14 cellular contexts compared by ENCODE assay signal in genomic region chr10:97788552-97789442, GRCh38. TPM values are rescaled to one million over a fixed set of nuclear protein-coding genes. Genes with fewer than 3 reads are reported as not detected.
DNase-seq lines count a peak whose midpoint lies in the region; ATAC-seq, FAIRE-seq and TF ChIP-seq lines count a peak whose summit lies in the region.
"Had no signal": no experiment of that assay in that cellular context is flagged by ENCODE, and none has a peak within 500 bp of the region (broad histone marks: within the 10 kb centered on the region; RNA-seq: fewer than 3 reads in every experiment).

No MANE protein-coding gene starts in this region.

- H2AFZ ChIP-seq in HepG2 (ENCODE audit: low read length), result no peak overlapping the region

- peak overlapping the region in 1 of 5 donors; percentile 18 for H3K4me3 Mint-ChIP-seq in immature natural killer cell
- H3K4me3 Mint-ChIP-seq in stimulated activated effector memory CD8-positive, alpha-beta T cell treated with anti-CD3 and anti-CD28 coated beads, Interleukin-12 subunit alpha, Interleukin-12 subunit beta, amount 100 ng/mL, for 72 hours, result no peak overlapping the region

- H3K4me1 Mint-ChIP-seq in immature natural killer cell, result peaks cover 11 to 14% of the 10 kb centered on the region in 2 donors
- H3K4me1 Mint-ChIP-seq in stimulated activated effector memory CD8-positive, alpha-beta T cell treated with anti-CD3 and anti-CD28 coated beads, Interleukin-12 subunit alpha, Interleukin-12 subunit beta, amount 100 ng/mL, for 72 hours, result peaks cover 13% of the 10 kb centered on the region
- H3K4me1 Mint-ChIP-seq: IgD-negative memory B cell had no signal

- no peak for TF ChIP-seq RAD21 in HepG2 (CRISPR knock-in tag; IDR thresholded peaks at IDR 0.05)

- intact Hi-C loops in HepG2 (cut with micrococcal nuclease; ENCODE audit: unreplicated experiment), result loop anchor here (2.0 to 10.0 kb wide), 2 partner anchors 30 to 256 kb away; no protein-coding TSS in a partner anchor
- intact Hi-C loops in thyroid gland (cut with DNase I), result no loop called here

- in situ Hi-C loops in HepG2 (cut with HindIII; ENCODE audit: extremely low pct_ligation_motif_present, low pct_unique_long_range_greater_than_20kb), result no loop called here

- H3K79me2 ChIP-seq in HepG2 (ENCODE audit: insufficient read depth, low read length), result no peaks in the 10 kb centered on the region

- DNase-seq in DMS 273 (lab: John Stamatoyannopoulos, UW; ENCODE audit: unreplicated experiment) (peak; percentile 59), DMS 273 treated with DMSO at 0.1 percent for 48 hours (lab: John Stamatoyannopoulos, UW) (no peak), HepG2 (ENCODE audit: low spot score) (peak; percentile 43), thyroid gland (peak; percentile 31 to 45), immature natural killer cell (no peak), putamen (ENCODE audit: low spot score) (no peak)
- DNase-seq in stimulated activated effector memory CD8-positive, alpha-beta T cell treated with anti-CD3 and anti-CD28 coated beads, Interleukin-12 subunit alpha, Interleukin-12 subunit beta, amount 100 ng/mL, for 72 hours (ENCODE audit: low spot score in 2 of 2), result no peak
- DNase-seq: amniotic stem cell, EL had no signal

- peak overlapping the region; percentile 6 to 63 for H3K9ac ChIP-seq in duodenal mucosa (ENCODE audit: low read depth in 1 of 2, low read length in 2 of 2)
- H3K9ac ChIP-seq in HepG2 (ENCODE audit: insufficient read depth, low read depth, low read length), result no peak overlapping the region

- no peak for TF ChIP-seq EP300 in HepG2 (IDR thresholded peaks at IDR 0.05; ENCODE audit: low read depth in 2 of 2, low read length in 2 of 2)
- TF ChIP-seq EP300 in HepG2 (CRISPR knock-in tag; IDR thresholded peaks at IDR 0.05; ENCODE audit: borderline replicate concordance), result no peak

- H3K27ac ChIP-seq in duodenal mucosa (ENCODE audit: low read depth, low read length) (peak overlapping the region; percentile 32), HepG2 (ENCODE audit: extremely low read length, insufficient read depth, low read length) (no peak overlapping the region), thyroid gland (no peak overlapping the region)
- H3K27ac ChIP-seq: 22Rv1, prostate gland had no signal

- 10% methylated on average over 20 of the region's 22 CpGs for WGBS in HepG2 (ENCODE audit: low lambda C conversion rate)
- WGBS in thyroid gland, 2 donors, result 16 to 20% methylated on average over 20 to 21 of the region's 22 CpGs

- H3K36me3 ChIP-seq in duodenal mucosa (ENCODE audit: control insufficient read depth in 1 of 2, insufficient read depth in 2 of 2, low read length in 2 of 2) (no peaks in the 10 kb centered on the region), HepG2 (replicated peaks in 1 of 2; ENCODE audit: control insufficient read depth in 1 of 2, insufficient read depth in 2 of 2, low read length in 2 of 2) (no peaks in the 10 kb centered on the region), thyroid gland (no peaks in the 10 kb centered on the region)
- H3K36me3 ChIP-seq: prostate gland had no signal

- CTCF ChIA-PET in HepG2 (lab: Yijun Ruan, JAX; ENCODE audit: low intra/inter-chr PET ratio, low total read pairs), result no interaction called here

- H3K27me3 Mint-ChIP-seq in immature natural killer cell (ENCODE audit: low read depth in 3 of 3), result peaks cover 3 to 6% (median 4%) of the 10 kb centered on the region in 3 donors

- no peak overlapping the region for H3K27ac Mint-ChIP-seq in immature natural killer cell
- no peak overlapping the region for H3K27ac Mint-ChIP-seq in stimulated activated effector memory CD8-positive, alpha-beta T cell treated with anti-CD3 and anti-CD28 coated beads, Interleukin-12 subunit alpha, Interleukin-12 subunit beta, amount 100 ng/mL, for 72 hours
- H3K27ac Mint-ChIP-seq: IgD-negative memory B cell had no signal

- 0 out of 2 replicates have a peak, but pooled peaks cover 3% of the 10 kb centered on the region for H4K20me1 ChIP-seq in HepG2 (ENCODE audit: insufficient read depth, low read length)

- H3K9me3 Mint-ChIP-seq in immature natural killer cell, result no peaks in the 10 kb centered on the region
- H3K9me3 Mint-ChIP-seq in stimulated activated effector memory CD8-positive, alpha-beta T cell treated with anti-CD3 and anti-CD28 coated beads, Interleukin-12 subunit alpha, Interleukin-12 subunit beta, amount 100 ng/mL, for 72 hours, result no peaks in the 10 kb centered on the region
- H3K9me3 Mint-ChIP-seq: IgD-negative memory B cell had no signal

- H3K9me3 ChIP-seq in duodenal mucosa (ENCODE audit: control insufficient read depth in 1 of 2, low read length in 2 of 2), result no peaks in the 10 kb centered on the region
- H3K9me3 ChIP-seq in HepG2 (ENCODE audit: low read length), result no peaks in the 10 kb centered on the region
- no peaks in the 10 kb centered on the region for H3K9me3 ChIP-seq in thyroid gland
- H3K9me3 ChIP-seq: prostate gland had no signal

- POLR2A ChIA-PET in HepG2 (lab: Yijun Ruan, JAX), result no interaction called here

- H3K27me3 ChIP-seq in duodenal mucosa (ENCODE audit: control insufficient read depth in 1 of 2, insufficient read depth in 2 of 2, low read length in 2 of 2) (no peaks in the 10 kb centered on the region), HepG2 (ENCODE audit: control insufficient read depth in 1 of 2, insufficient read depth in 2 of 2, low read length in 2 of 2) (peaks cover 2 to 6% of the 10 kb centered on the region in 2 experiments; a peak in 2 of 5 replicates), thyroid gland (no peaks in the 10 kb centered on the region)

- H3K4me2 ChIP-seq in HepG2 (ENCODE audit: low read depth, low read length), result peak overlapping the region; percentile 75

- H3K4me3 ChIP-seq in duodenal mucosa (ENCODE audit: low read depth in 1 of 2, low read length in 2 of 2) (peak overlapping the region; percentile 53 to 75), HepG2 (replicated peaks in 1 of 3; ENCODE audit: insufficient read depth in 1 of 3, low read depth in 2 of 3, low read length in 3 of 3) (peak overlapping the region in 1 of 3 experiments; percentile 52; a peak in 2 of 6 replicates), thyroid gland (replicated peaks in 1 of 3) (no peak overlapping the region)
- H3K4me3 ChIP-seq: prostate gland had no signal

- BruUV-seq in HepG2 (replicated peaks; lab: Mats Ljungman, UMichigan), result no TSS peak

- peak; percentile 74 for ATAC-seq in HepG2
- no peak for ATAC-seq in stimulated activated effector memory CD8-positive, alpha-beta T cell treated with anti-CD3 and anti-CD28 coated beads, Interleukin-12 subunit alpha, Interleukin-12 subunit beta, amount 100 ng/mL, for 72 hours

- H3K36me3 Mint-ChIP-seq in immature natural killer cell, result no peaks in the 10 kb centered on the region
- no peaks in the 10 kb centered on the region for H3K36me3 Mint-ChIP-seq in stimulated activated effector memory CD8-positive, alpha-beta T cell treated with anti-CD3 and anti-CD28 coated beads, Interleukin-12 subunit alpha, Interleukin-12 subunit beta, amount 100 ng/mL, for 72 hours
- H3K36me3 Mint-ChIP-seq: IgD-negative memory B cell had no signal

- H3K4me1 ChIP-seq in duodenal mucosa (ENCODE audit: control insufficient read depth in 1 of 2, insufficient read depth in 2 of 2, low read length in 2 of 2), result peaks cover 9 to 30% of the 10 kb centered on the region in 2 donors
- peaks cover 46% of the 10 kb centered on the region for H3K4me1 ChIP-seq in HepG2 (ENCODE audit: insufficient read depth, low read length)
- H3K4me1 ChIP-seq in thyroid gland, result peaks cover 0 to 15% of the 10 kb centered on the region in 2 donors
- H3K4me1 ChIP-seq: prostate gland had no signal

- peak; percentile 22; the same call in 1 of the 2 replicates for TF ChIP-seq CTCF in HepG2 (CRISPR knock-in tag; IDR thresholded peaks at IDR 0.05)
- TF ChIP-seq CTCF in thyroid gland (IDR thresholded peaks at IDR 0.05), result no peak

- FAIRE-seq in HepG2 (lab: Jason Lieb, UNC), result no peak
- FAIRE-seq: urothelium cell line had no signal

- TF ChIP-seq POLR2A in HepG2 (IDR thresholded peaks at IDR 0.05; ENCODE audit: insufficient read depth in 1 of 2, low read depth in 2 of 2, low read length in 2 of 2) (no peak), thyroid gland (IDR thresholded peaks at IDR 0.05) (no peak)

RNA-seq across cellular contexts. Expression of gene SFRP5, which starts 17.0 kb away (rescaled TPM):
- total RNA-seq in HepG2 (2016; rRNA removed; fragmentation: Illumina TruSeq; extraction: Trizol) (0.83 and 1.7 TPM in 2 replicates), thyroid gland (under 1 TPM in 2 of 4 donors, not detected in 2; 0.22 to 0.40 TPM)
- total RNA-seq in HepG2 (2016; cell fraction: cytosol; rRNA removed; fragmentation: Illumina TruSeq; extraction: Trizol; ENCODE audit: low read depth), result 0.09 and 0.61 TPM in 2 replicates
- total RNA-seq in HepG2 (2016; cell fraction: insoluble cytoplasmic fraction; rRNA removed; fragmentation: Illumina TruSeq; extraction: Trizol), result 0.89 and 2.0 TPM in 2 replicates
- 1.0 and 1.9 TPM in 2 replicates for total RNA-seq in HepG2 (2016; cell fraction: membrane; rRNA removed; fragmentation: Illumina TruSeq; extraction: Trizol)
- 1.2 and 1.3 TPM in 2 replicates for total RNA-seq in HepG2 (2016; cell fraction: nucleus; rRNA removed; fragmentation: Illumina TruSeq; extraction: Trizol)
- polyA plus RNA-seq in HepG2 (2011; rRNA removed) (0.16 and 0.32 TPM in 2 replicates), immature natural killer cell (not detected)
- 0.19 and 0.67 TPM in 2 replicates for polyA plus RNA-seq in HepG2 (2011; cell fraction: cytosol; rRNA removed)
- polyA plus RNA-seq in HepG2 (2011; cell fraction: nucleus; rRNA removed), result 0.27 TPM in 1 of 2 replicates, not detected in the other
- polyA plus RNA-seq in HepG2 (2012), result 0.07 and 0.08 TPM in 2 replicates
- 0.59 and 0.68 TPM in 2 replicates for polyA plus RNA-seq in HepG2 (2016; cell fraction: cytosol; fragmentation: Illumina TruSeq; extraction: Trizol; ENCODE audit: low read depth)
- 1.1 and 1.2 TPM in 2 replicates for polyA plus RNA-seq in HepG2 (2016; cell fraction: insoluble cytoplasmic fraction; fragmentation: Illumina TruSeq; extraction: Trizol; ENCODE audit: low read depth)
- polyA plus RNA-seq in HepG2 (2016; cell fraction: membrane; fragmentation: Illumina TruSeq; extraction: Trizol; ENCODE audit: low read depth), result 0.91 and 1.5 TPM in 2 replicates
- polyA plus RNA-seq in HepG2 (2016; cell fraction: nucleus; fragmentation: Illumina TruSeq; extraction: Trizol; ENCODE audit: insufficient read depth, low read depth), result 2.7 and 3.2 TPM in 2 replicates
- polyA minus RNA-seq in HepG2 (2011; rRNA and poly(A)+ RNA removed; ENCODE audit: low replicate concordance), result 0.76 TPM in 1 of 2 replicates, not detected in the other
- polyA minus RNA-seq in HepG2 (2011; cell fraction: cytosol; rRNA and poly(A)+ RNA removed), result 0.79 TPM in 1 of 2 replicates, not detected in the other
- not detected in 2 replicates for polyA minus RNA-seq in HepG2 (2011; cell fraction: nucleus; rRNA and poly(A)+ RNA removed)
- polyA plus RNA-seq: IgD-negative memory B cell had no signal

RNA-seq across cellular contexts. Expression of gene ZFYVE27, which starts 51.9 kb away (rescaled TPM):
- total RNA-seq in HepG2 (2016; rRNA removed; fragmentation: Illumina TruSeq; extraction: Trizol), result 6.1 and 19.7 TPM in 2 replicates
- total RNA-seq in HepG2 (2016; cell fraction: cytosol; rRNA removed; fragmentation: Illumina TruSeq; extraction: Trizol; ENCODE audit: low read depth), result 2.8 and 3.8 TPM in 2 replicates
- 5.8 and 20.5 TPM in 2 replicates for total RNA-seq in HepG2 (2016; cell fraction: insoluble cytoplasmic fraction; rRNA removed; fragmentation: Illumina TruSeq; extraction: Trizol)
- total RNA-seq in HepG2 (2016; cell fraction: membrane; rRNA removed; fragmentation: Illumina TruSeq; extraction: Trizol), result 4.5 and 6.1 TPM in 2 replicates
- 36.5 and 37.6 TPM in 2 replicates for total RNA-seq in HepG2 (2016; cell fraction: nucleus; rRNA removed; fragmentation: Illumina TruSeq; extraction: Trizol)
- polyA plus RNA-seq in HepG2 (2011; rRNA removed), result 20.5 and 26.9 TPM in 2 replicates
- 11.3 and 12.9 TPM in 2 replicates for polyA plus RNA-seq in HepG2 (2011; cell fraction: cytosol; rRNA removed)
- polyA plus RNA-seq in HepG2 (2011; cell fraction: nucleus; rRNA removed), result 107 and 112 TPM in 2 replicates
- 13.0 and 18.5 TPM in 2 replicates for polyA plus RNA-seq in HepG2 (2012)
- polyA plus RNA-seq in HepG2 (2016; cell fraction: cytosol; fragmentation: Illumina TruSeq; extraction: Trizol; ENCODE audit: low read depth), result 0.68 and 0.92 TPM in 2 replicates
- 4.2 and 4.9 TPM in 2 replicates for polyA plus RNA-seq in HepG2 (2016; cell fraction: insoluble cytoplasmic fraction; fragmentation: Illumina TruSeq; extraction: Trizol; ENCODE audit: low read depth)
- polyA plus RNA-seq in HepG2 (2016; cell fraction: membrane; fragmentation: Illumina TruSeq; extraction: Trizol; ENCODE audit: low read depth), result 1.7 and 2.1 TPM in 2 replicates
- 50.1 and 57.5 TPM in 2 replicates for polyA plus RNA-seq in HepG2 (2016; cell fraction: nucleus; fragmentation: Illumina TruSeq; extraction: Trizol; ENCODE audit: insufficient read depth, low read depth)
- polyA minus RNA-seq in HepG2 (2011; rRNA and poly(A)+ RNA removed; ENCODE audit: low replicate concordance), result 26.7 and 43.3 TPM in 2 replicates
- polyA minus RNA-seq in HepG2 (2011; cell fraction: cytosol; rRNA and poly(A)+ RNA removed), result 6.0 and 6.5 TPM in 2 replicates
- polyA minus RNA-seq in HepG2 (2011; cell fraction: nucleus; rRNA and poly(A)+ RNA removed), result 45.2 and 45.3 TPM in 2 replicates
- total RNA-seq in thyroid gland, result 10 to 100 TPM; 18.4 to 43.5 (median 24.8) TPM
- 10 to 100 TPM; 20.0 to 31.8 (median 26.1) TPM for polyA plus RNA-seq in immature natural killer cell

Comparison
In these comparisons a context has a peak if more than half of its experiments do, and no peak if none do; other contexts are left out.
1. DNase-seq: peak in DMS 273 (single experiment), HepG2 (single experiment) and thyroid gland (2 of 2); none in DMS 273 treated with DMSO at 0.1 percent for 48 hours (single experiment), immature natural killer cell (0 of 3), putamen (single experiment) and stimulated activated effector memory CD8-positive, alpha-beta T cell treated with anti-CD3 and anti-CD28 coated beads, Interleukin-12 subunit alpha, Interleukin-12 subunit beta, amount 100 ng/mL, for 72 hours (0 of 2).
2. H3K4me3 ChIP-seq: peak in duodenal mucosa (2 of 2); none in thyroid gland (0 of 3).